Comparison of ENCODE assay signal across 11 cellular contexts in the genomic region with DNA sequence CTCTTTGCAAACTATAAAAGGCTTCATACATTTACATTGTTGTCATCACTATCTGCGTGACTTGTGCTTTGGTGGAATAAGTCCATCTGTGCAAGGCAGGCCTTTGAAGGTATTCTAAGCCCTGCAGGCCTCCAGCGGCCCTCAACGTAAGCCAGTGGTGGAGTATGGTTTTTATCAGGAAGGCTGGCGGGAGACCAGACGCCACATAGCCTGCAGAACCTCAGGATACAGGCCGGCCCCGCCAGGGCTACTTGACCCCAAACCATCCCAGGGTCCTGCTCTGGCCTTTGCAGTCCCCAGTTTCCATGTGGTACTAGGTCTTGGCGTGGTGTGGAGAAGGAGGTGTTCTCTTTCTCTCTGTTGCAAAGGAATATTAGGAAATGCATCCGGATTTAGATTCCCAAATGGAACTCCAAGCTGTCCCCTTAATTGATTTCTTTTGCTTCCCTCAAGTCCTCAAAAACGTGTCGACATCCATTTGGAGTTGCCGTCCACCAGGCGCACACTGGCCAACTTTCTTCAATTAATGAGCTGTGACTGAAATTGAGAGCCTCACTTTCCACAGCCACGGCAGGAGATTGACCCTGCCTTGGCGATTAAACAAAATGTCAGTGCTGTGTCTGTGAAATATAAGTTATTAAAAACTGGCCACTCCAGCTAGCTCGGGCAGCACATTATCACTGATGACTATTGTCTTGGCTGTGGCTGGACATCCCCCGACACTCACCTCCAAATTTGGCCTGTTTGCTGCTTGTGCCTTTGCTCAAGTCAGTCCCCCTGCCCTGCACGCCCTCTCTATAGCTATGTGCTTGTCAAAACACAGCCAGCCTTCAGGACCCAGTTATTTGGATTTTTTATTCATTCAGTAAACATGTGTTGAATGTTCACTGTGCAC.
"Had no signal": no experiment of that assay in that cellular context is flagged by ENCODE, and none has a peak within 500 bp of the region (broad histone marks: within the 10 kb centered on the region; RNA-seq: fewer than 3 reads in every experiment).

No MANE protein-coding gene starts in this region.

- DNase-seq: activated CD4-positive, alpha-beta T cell treated with anti-CD3 and anti-CD28 coated beads for 4 hours; activated CD8-positive, alpha-beta memory T cell treated with anti-CD3 and anti-CD28 coated beads, Interleukin-2, amount 50 U/mL, for 48 hours; activated CD8-positive, alpha-beta T cell treated with anti-CD3 and anti-CD28 coated beads, Interleukin-2, amount 10 ng/mL, durations not matched to agents 7 days and 5 days; caudate nucleus; erythroblast; mesendoderm; retina; small intestine; T-helper 1 cell had no signal

- ATAC-seq: activated CD8-positive, alpha-beta T cell treated with anti-CD3 and anti-CD28 coated beads, Interleukin-2, amount 10 ng/mL, durations not matched to agents 7 days and 5 days; left colon had no signal

- H3K79me2 ChIP-seq: parathyroid adenoma had no signal

- H3K4me1 ChIP-seq: parathyroid adenoma had no signal

- H3K9ac ChIP-seq: parathyroid adenoma had no signal

- H3K4me3 Mint-ChIP-seq: activated CD8-positive, alpha-beta T cell treated with anti-CD3 and anti-CD28 coated beads, Interleukin-2, amount 10 ng/mL, durations not matched to agents 7 days and 5 days had no signal

- H2AFZ ChIP-seq: parathyroid adenoma had no signal

- FAIRE-seq: small intestine had no signal

- H3K27ac ChIP-seq: parathyroid adenoma had no signal

- H3K27ac Mint-ChIP-seq: activated CD8-positive, alpha-beta T cell treated with anti-CD3 and anti-CD28 coated beads, Interleukin-2, amount 10 ng/mL, durations not matched to agents 7 days and 5 days had no signal
